1 cellular context compared by ENCODE assay signal in genomic region chr9:36560813-36561212, GRCh38.
TF ChIP-seq lines count a peak whose summit lies in the region.

No MANE protein-coding gene starts in this region.

TF ChIP-seq in IMR-90, 13 proteins besides CTCF, POLR2A, EP300 and RAD21:
- TF ChIP-seq CEBPB (IDR thresholded peaks at IDR 0.05; ENCODE audit: low read depth, low read length) (peak; percentile 55; the same call in 1 of the 2 replicates), BHLHE40 (IDR thresholded peaks at IDR 0.05; ENCODE audit: low read depth, low read length) (no peak), NFE2L2 (IDR thresholded peaks at IDR 0.05; ENCODE audit: low read depth, low read length) (no peak), FOS (IDR thresholded peaks at IDR 0.05; ENCODE audit: low read depth, low read length) (no peak)
